9 cellular contexts compared by ENCODE assay signal in genomic region chr3:24829011-24829581, GRCh38.
DNase-seq lines count a peak whose midpoint lies in the region; ATAC-seq and TF ChIP-seq lines count a peak whose summit lies in the region.
"Had no signal": no experiment of that assay in that cellular context is flagged by ENCODE, and none has a peak within 500 bp of the region (broad histone marks: within the 10 kb centered on the region; RNA-seq: fewer than 3 reads in every experiment).

No MANE protein-coding gene starts in this region.

- no peaks in the 10 kb centered on the region for H3K36me3 ChIP-seq in ectodermal cell (ENCODE audit: control insufficient read depth, insufficient read depth, low read length)
- no peaks in the 10 kb centered on the region for H3K36me3 ChIP-seq in muscle layer of colon (ENCODE audit: insufficient read depth, low read length)

- H3K4me3 ChIP-seq in ectodermal cell (ENCODE audit: insufficient read depth, low read depth, low read length): peak overlapping the region; percentile 46
- H3K4me3 ChIP-seq in muscle layer of colon (ENCODE audit: low read depth in 1 of 2, low read length in 2 of 2): peak overlapping the region; percentile 51 to 63

- DNase-seq in DMS53 (lab: John Stamatoyannopoulos, UW) (peak; percentile 66), NCI-H128 (lab: John Stamatoyannopoulos, UW; ENCODE audit: unreplicated experiment) (peak; percentile 27)
- no peak for DNase-seq in activated CD4-positive, alpha-beta T cell treated with anti-CD3 and anti-CD28 coated beads, Interleukin-2, amount 10 ng/mL, durations not matched to agents 24 days and 14 days

- no peak for TF ChIP-seq POLR2A in GM18505 (IDR thresholded peaks at IDR 0.05; ENCODE audit: borderline replicate concordance, extremely low read depth, insufficient read depth, insufficient read length)

- ATAC-seq in GM18505 (IDR thresholded peaks at IDR 0.05; ENCODE audit: unreplicated experiment) (no peak), HG02763 (IDR thresholded peaks at IDR 0.05; ENCODE audit: unreplicated experiment) (no peak), GM19452 (IDR thresholded peaks at IDR 0.05; ENCODE audit: unreplicated experiment) (no peak)
- ATAC-seq: HCT116 had no signal

- H3K4me1 Mint-ChIP-seq in activated CD4-positive, alpha-beta T cell treated with anti-CD3 and anti-CD28 coated beads, Interleukin-2, amount 10 ng/mL, durations not matched to agents 24 days and 14 days: no peaks in the 10 kb centered on the region

- H3K27me3 ChIP-seq in ectodermal cell (ENCODE audit: control insufficient read depth, insufficient read depth, low read length, poor library complexity, severe bottlenecking) (peaks cover 58% of the 10 kb centered on the region), muscle layer of colon (ENCODE audit: control insufficient read depth in 1 of 2, insufficient read depth in 2 of 2, low read length in 2 of 2) (peaks cover 4 to 5% of the 10 kb centered on the region in 2 donors)

- H3K9ac ChIP-seq in muscle layer of colon (ENCODE audit: low read length): no peak overlapping the region

- H3K36me3 Mint-ChIP-seq in activated CD4-positive, alpha-beta T cell treated with anti-CD3 and anti-CD28 coated beads, Interleukin-2, amount 10 ng/mL, durations not matched to agents 24 days and 14 days (ENCODE audit: low read depth): no peaks in the 10 kb centered on the region

- H3K27me3 Mint-ChIP-seq in activated CD4-positive, alpha-beta T cell treated with anti-CD3 and anti-CD28 coated beads, Interleukin-2, amount 10 ng/mL, durations not matched to agents 24 days and 14 days: peaks cover 31% of the 10 kb centered on the region

- no peaks in the 10 kb centered on the region for H3K9me3 ChIP-seq in ectodermal cell (ENCODE audit: control insufficient read depth, low read length)
- no peaks in the 10 kb centered on the region for H3K9me3 ChIP-seq in muscle layer of colon (ENCODE audit: low read length)

- no peaks in the 10 kb centered on the region for H3K9me3 Mint-ChIP-seq in activated CD4-positive, alpha-beta T cell treated with anti-CD3 and anti-CD28 coated beads, Interleukin-2, amount 10 ng/mL, durations not matched to agents 24 days and 14 days

- H3K4me1 ChIP-seq in ectodermal cell (ENCODE audit: control insufficient read depth, insufficient read depth, low read length) (peaks cover 9% of the 10 kb centered on the region), muscle layer of colon (ENCODE audit: insufficient read depth, low read length) (peaks cover 10% of the 10 kb centered on the region)

- H3K27ac Mint-ChIP-seq in activated CD4-positive, alpha-beta T cell treated with anti-CD3 and anti-CD28 coated beads, Interleukin-2, amount 10 ng/mL, durations not matched to agents 24 days and 14 days: no peak overlapping the region

- intact Hi-C loops in activated CD4-positive, alpha-beta T cell treated with anti-CD3 and anti-CD28 coated beads, Interleukin-2, amount 10 ng/mL, durations not matched to agents 24 days and 14 days (cut with micrococcal nuclease): no loop called here

- H3K4me3 Mint-ChIP-seq in activated CD4-positive, alpha-beta T cell treated with anti-CD3 and anti-CD28 coated beads, Interleukin-2, amount 10 ng/mL, durations not matched to agents 24 days and 14 days: no peak overlapping the region

- H3K27ac ChIP-seq in ectodermal cell (ENCODE audit: insufficient read depth, low read depth, low read length, poor library complexity, severe bottlenecking) (no peak overlapping the region), muscle layer of colon (ENCODE audit: low read depth, low read length) (no peak overlapping the region)

- WGBS in ectodermal cell, 2 experiments: 3% methylated on average over 51 of the region's 51 CpGs
